In the genomic region with DNA sequence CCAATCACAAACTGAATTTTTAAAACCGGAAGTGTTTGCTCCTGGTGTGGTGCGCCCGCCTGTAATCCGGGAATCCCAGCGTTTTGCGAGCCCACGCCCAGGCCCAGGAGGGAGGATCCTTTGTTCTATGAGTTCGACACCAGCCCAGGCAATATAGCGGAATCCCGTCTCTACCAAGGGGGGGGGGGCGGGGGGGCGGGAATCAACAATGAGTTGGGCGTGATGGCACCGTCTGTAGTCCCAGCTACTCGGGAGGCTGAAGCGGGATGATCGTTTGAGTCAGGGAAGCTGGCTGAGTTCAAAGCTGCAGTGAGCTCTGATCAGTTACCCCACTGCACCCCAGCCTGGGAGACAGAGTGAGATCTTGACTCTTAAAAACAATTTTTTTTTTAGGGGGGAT, we compare ENCODE assay signal across 9 cellular contexts. TPM values are rescaled to one million over a fixed set of nuclear protein-coding genes. Genes with fewer than 3 reads are reported as not detected.
A peak's percentile ranks its signal among the peaks of the same experiment; 100 is the strongest.
DNase-seq lines count a peak whose midpoint lies in the region; ATAC-seq and TF ChIP-seq lines count a peak whose summit lies in the region.
"Not testable (repeated sequence)": the region's sequence is repeated elsewhere in the genome, so short reads cannot be mapped to it uniquely, and the experiment has no call there.
"Had no signal": no experiment of that assay in that cellular context is flagged by ENCODE, and none has a peak within 500 bp of the region (broad histone marks: within the 10 kb centered on the region; RNA-seq: fewer than 3 reads in every experiment).

No MANE protein-coding gene starts in this region.

- H2BK20ac ChIP-seq in H9 (ENCODE audit: low read depth, low read length, poor library complexity, severe bottlenecking), result not testable (repeated sequence)

- not testable (repeated sequence) for H3K18ac ChIP-seq in H9 (ENCODE audit: insufficient read length, low read depth, low read length)

- H3K27me3 ChIP-seq in H9 (ENCODE audit: insufficient read depth, low read length), result not testable (repeated sequence)

- not testable (repeated sequence) for H3K79me1 ChIP-seq in H9 (ENCODE audit: insufficient read depth, low read depth, low read length, poor library complexity, severe bottlenecking)

- H4K5ac ChIP-seq in H9 (ENCODE audit: insufficient read length, low read depth, low read length), result not testable (repeated sequence)

- not testable (repeated sequence) for H3K9me3 ChIP-seq in H9 (ENCODE audit: control insufficient read depth, low read depth, low read length)

- not testable (repeated sequence) for H3K27ac ChIP-seq in H9 (ENCODE audit: insufficient read length, low read depth, low read length)

- not testable (repeated sequence) for H2AK5ac ChIP-seq in H9 (ENCODE audit: insufficient read length, low read length)

- H4K20me1 ChIP-seq in H9 (ENCODE audit: control insufficient read depth, insufficient read depth, insufficient read length), result not testable (repeated sequence)

- H3K4me3 ChIP-seq in astrocyte of the cerebellum (ENCODE audit: low read depth, low read length), result peak overlapping the region; percentile 12
- not testable (repeated sequence) for H3K4me3 ChIP-seq in fibroblast of villous mesenchyme (ENCODE audit: low read depth, low read length)

- POLR2A ChIA-PET in T-cell (lab: Charles Lee), result not testable (repeated sequence)

- H4K91ac ChIP-seq in H9 (ENCODE audit: insufficient read length, low read depth, low read length), result not testable (repeated sequence)

- not testable (repeated sequence) for H2BK120ac ChIP-seq in H9 (ENCODE audit: low read depth, low read length, poor library complexity, severe bottlenecking)

- not testable (repeated sequence) for H3K79me2 ChIP-seq in H9 (ENCODE audit: insufficient read depth, low read length)

- not testable (repeated sequence) for TF ChIP-seq CTCF in H9 (conservative IDR thresholded peaks at IDR 0.05); astrocyte of the cerebellum (IDR thresholded peaks at IDR 0.05; ENCODE audit: low read depth, low read length, missing control alignments); fibroblast of villous mesenchyme (IDR thresholded peaks at IDR 0.05; ENCODE audit: insufficient read depth, low read depth, low read length)

- DNase-seq in H9 (peak; percentile 24), T-cell (peak in 1 of 34 experiments; percentile 4), fibroblast of villous mesenchyme (ENCODE audit: low read depth) (peak; percentile 0), mucosa of gallbladder (ENCODE audit: low spot score) (peak; percentile 8)
- peak; percentile 26 for DNase-seq in activated T-cell treated with anti-CD3 and anti-CD28 coated beads, Interleukin-2, amount 50 U/mL, for 24 hours
- DNase-seq in astrocyte of the cerebellum (ENCODE audit: low read depth), result not testable (repeated sequence)
- peak; percentile 7 for DNase-seq in stimulated activated CD4-positive, alpha-beta T cell treated with anti-CD3 and anti-CD28 coated beads, Interleukin-15, amount 100 ng/mL, for 24 hours

- H4K8ac ChIP-seq in H9 (replicated peaks; ENCODE audit: insufficient read length, low read depth, low read length), result not testable (repeated sequence)

- not testable (repeated sequence) for H3K23ac ChIP-seq in H9 (ENCODE audit: insufficient read length, low read depth, low read length)

- WGBS in H9 (ENCODE audit: extremely low coverage, insufficient read length, low lambda C conversion rate), result no CpG with 5 or more reads among the region's 17 CpGs

- not testable (repeated sequence) for H3K4ac ChIP-seq in H9 (ENCODE audit: low read depth, low read length)

- not testable (repeated sequence) for H3K27ac Mint-ChIP-seq in H9; T-cell; activated T-cell treated with anti-CD3 and anti-CD28 coated beads, Interleukin-2, amount 50 U/mL, for 24 hours

- not testable (repeated sequence) for H3K4me1 ChIP-seq in H9 (ENCODE audit: insufficient read depth, low read length)

- not testable (repeated sequence) for H2BK15ac ChIP-seq in H9 (ENCODE audit: low read depth, low read length)

- H3K4me3 Mint-ChIP-seq in H9; activated T-cell treated with anti-CD3 and anti-CD28 coated beads, Interleukin-2, amount 50 U/mL, for 24 hours: not testable (repeated sequence)
- H3K4me3 Mint-ChIP-seq in T-cell, result peak overlapping the region in 2 of 3 donors; percentile 31 to 49

- not testable (repeated sequence) for H3K4me2 ChIP-seq in H9 (ENCODE audit: insufficient read depth, insufficient read length, low read length)

- H2BK5ac ChIP-seq in H9 (ENCODE audit: insufficient read length, low read length), result not testable (repeated sequence)

- not testable (repeated sequence) for H3K27me3 Mint-ChIP-seq in H9 (ENCODE audit: low read depth); T-cell; activated T-cell treated with anti-CD3 and anti-CD28 coated beads, Interleukin-2, amount 50 U/mL, for 24 hours

- H3T11ph ChIP-seq in H9 (ENCODE audit: low read length), result not testable (repeated sequence)

- not testable (repeated sequence) for H3K23me2 ChIP-seq in H9 (ENCODE audit: insufficient read length, low read depth, low read length, poor library complexity, severe bottlenecking)

- H3K56ac ChIP-seq in H9 (ENCODE audit: insufficient read length, low read depth, low read length), result not testable (repeated sequence)

- not testable (repeated sequence) for H3K36me3 Mint-ChIP-seq in H9 (ENCODE audit: insufficient read depth in 1 of 3, low read depth in 3 of 3); T-cell; activated T-cell treated with anti-CD3 and anti-CD28 coated beads, Interleukin-2, amount 50 U/mL, for 24 hours (ENCODE audit: low read depth)

- not testable (repeated sequence) for H3K9me3 Mint-ChIP-seq in H9; T-cell; activated T-cell treated with anti-CD3 and anti-CD28 coated beads, Interleukin-2, amount 50 U/mL, for 24 hours

- H3K4me1 Mint-ChIP-seq in H9; T-cell; activated T-cell treated with anti-CD3 and anti-CD28 coated beads, Interleukin-2, amount 50 U/mL, for 24 hours (ENCODE audit: low read depth): not testable (repeated sequence)

- ATAC-seq in T-cell (replicated peaks in 1 of 4), result not testable (repeated sequence)

- H3K9ac ChIP-seq in H9 (ENCODE audit: extremely low read depth, insufficient read length, low read length), result not testable (repeated sequence)

- CTCF ChIA-PET in T-cell (lab: Charles Lee), result interaction anchor here in 1 of 2 donors (0.6 kb wide), 1 partner anchor 103 kb away, joined by 3 read pairs; no protein-coding TSS in a partner anchor

- not testable (repeated sequence) for H3K14ac ChIP-seq in H9 (ENCODE audit: insufficient read depth, low read length)

- not testable (repeated sequence) for H2BK12ac ChIP-seq in H9 (ENCODE audit: insufficient read length, low read depth, low read length)

- H2AFZ ChIP-seq in H9 (ENCODE audit: low read length), result not testable (repeated sequence)

- in situ Hi-C loops in astrocyte of the cerebellum (cut with HindIII; ENCODE audit: low sequenced_read_pairs), result not testable (repeated sequence)

RNA-seq across cellular contexts. Expression of gene GRAP, which starts 17.6 kb away (rescaled TPM):
- total RNA-seq in H9 (2021), result 0.55 TPM in 2 replicates
- total RNA-seq in T-cell, result 10 to 100 TPM; 26.5 to 95.2 (median 74.0) TPM
- under 0.01 TPM in 1 of 2 replicates, not detected in the other for total RNA-seq in fibroblast of villous mesenchyme
- total RNA-seq in mucosa of gallbladder, result 7.8 TPM
- total RNA-seq: hepatocyte, LHCN-M2 had no signal

RNA-seq across cellular contexts. Expression of gene FAM83G, which starts 59.8 kb away (rescaled TPM):
- 38.7 and 40.5 TPM in 2 replicates for total RNA-seq in H9 (2021)
- total RNA-seq in T-cell, result 10 to 100 TPM in 3 of 5 donors, 1 to 10 TPM in 2; 4.9 to 23.3 (median 20.8) TPM
- total RNA-seq in fibroblast of villous mesenchyme, result 12.1 and 14.5 TPM in 2 replicates
- 35.0 TPM for total RNA-seq in mucosa of gallbladder
